Comparison of ENCODE assay signal across 17 cellular contexts in the genomic region with DNA sequence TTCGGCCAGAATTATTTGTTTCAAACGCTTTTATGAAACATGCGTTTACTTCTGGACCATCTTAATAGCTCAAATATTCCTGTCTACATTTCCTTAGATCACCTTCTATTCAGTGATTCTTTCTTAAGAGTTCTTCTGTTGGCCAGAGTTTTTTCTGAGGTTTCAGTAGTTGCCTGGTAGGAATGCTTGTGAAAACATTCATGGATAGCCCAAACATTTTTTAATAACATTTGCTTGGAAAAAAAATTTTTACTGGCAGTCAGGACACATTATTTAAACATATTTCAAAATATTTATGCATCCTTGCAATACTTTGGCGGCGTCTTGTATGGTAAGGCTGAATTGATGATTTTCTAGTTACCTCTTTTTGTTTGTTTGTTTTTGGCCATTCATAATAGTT. TPM values are rescaled to one million over a fixed set of nuclear protein-coding genes. Genes with fewer than 3 reads are reported as not detected.
A peak's percentile ranks its signal among the peaks of the same experiment; 100 is the strongest.
DNase-seq lines count a peak whose midpoint lies in the region; ATAC-seq and TF ChIP-seq lines count a peak whose summit lies in the region.
"Had no signal": no experiment of that assay in that cellular context is flagged by ENCODE, and none has a peak within 500 bp of the region (broad histone marks: within the 10 kb centered on the region; RNA-seq: fewer than 3 reads in every experiment).

No MANE protein-coding gene starts in this region.

- TF ChIP-seq CTCF in BJ (IDR thresholded peaks at IDR 0.05; ENCODE audit: insufficient read depth, low read depth, low read length) (no peak), fibroblast of lung (conservative IDR thresholded peaks at IDR 0.05 in 1 of 2, IDR thresholded peaks at IDR 0.05 in 1 of 2; ENCODE audit: low read depth in 1 of 2, low read length in 2 of 2) (no peak), osteocyte (IDR thresholded peaks at IDR 0.05) (no peak), gastroesophageal sphincter (IDR thresholded peaks at IDR 0.05) (no peak)

- 37 to 55% methylated on average over 5 of the region's 5 CpGs for WGBS in gastroesophageal sphincter (ENCODE audit: low coverage in 1 of 2), 2 donors

- H3K9me3 ChIP-seq in adipocyte (ENCODE audit: control insufficient read depth, low read length) (peaks cover 14% of the 10 kb centered on the region), fibroblast of lung (ENCODE audit: control insufficient read depth, insufficient read depth, low read depth, low read length) (no peaks in the 10 kb centered on the region), gastroesophageal sphincter (peaks cover 0 to 4% (median 0%) of the 10 kb centered on the region in 3 donors)

- peaks cover 4% of the 10 kb centered on the region for H3K36me3 Mint-ChIP-seq in osteocyte (ENCODE audit: unreplicated experiment)

- TF ChIP-seq EP300 in gastroesophageal sphincter (IDR thresholded peaks at IDR 0.05), result no peak

- H2AFZ ChIP-seq in fibroblast of lung (ENCODE audit: low read length), result no peak overlapping the region
- H2AFZ ChIP-seq: GM23248 had no signal

- TF ChIP-seq POLR2A in gastroesophageal sphincter (IDR thresholded peaks at IDR 0.05), result no peak

- DNase-seq in BJ (ENCODE audit: low read depth) (peak; percentile 6), adipocyte (ENCODE audit: low read depth) (peak; percentile 74), fibroblast of lung (ENCODE audit: low read depth in 2 of 2) (peak; percentile 27 to 65), osteocyte (ENCODE audit: extremely low spot score, unreplicated experiment) (no peak), NCI-H2171 (lab: John Stamatoyannopoulos, UW) (no peak), NCI-H1436 (lab: John Stamatoyannopoulos, UW) (no peak), NCI-H1092 treated with DMSO at 0.1 percent for 48 hours (lab: John Stamatoyannopoulos, UW) (no peak)
- DNase-seq: C1 segment of cervical spinal cord, DMS153, GM23248, NCI-H1048, NCI-H1694 treated with DMSO at 0.1 percent for 48 hours, NCI-H446, NCI-H748 treated with DMSO at 0.1 percent for 48 hours, SHP77 had no signal

- POLR2A ChIA-PET in BJ (lab: Charles Lee), result no interaction called here

- H3K4me3 ChIP-seq in BJ (ENCODE audit: low read depth, low read length) (no peak overlapping the region), adipocyte (ENCODE audit: low read length) (no peak overlapping the region), fibroblast of lung (replicated peaks in 1 of 4; ENCODE audit: control extremely low read depth in 1 of 4, insufficient read depth in 1 of 4, low read depth in 3 of 4, low read length in 4 of 4) (peak overlapping the region in 1 of 4 experiments; percentile 20), gastroesophageal sphincter (no peak overlapping the region)
- H3K4me3 ChIP-seq: GM12878, GM23248 had no signal

- peaks cover 25% of the 10 kb centered on the region for H3K4me1 Mint-ChIP-seq in osteocyte (ENCODE audit: unreplicated experiment)

- H3K27ac ChIP-seq in fibroblast of lung (ENCODE audit: insufficient read depth, low read length) (no peak overlapping the region), gastroesophageal sphincter (no peak overlapping the region)
- H3K27ac ChIP-seq: GM23248 had no signal

- peak overlapping the region; percentile 72 for H3K27ac Mint-ChIP-seq in osteocyte (ENCODE audit: unreplicated experiment)

- peak overlapping the region; percentile 56 for H3K4me3 Mint-ChIP-seq in osteocyte (ENCODE audit: unreplicated experiment)

- no peaks in the 10 kb centered on the region for H3K27me3 ChIP-seq in BJ (ENCODE audit: control insufficient read depth, insufficient read depth, low read length)
- no peaks in the 10 kb centered on the region for H3K27me3 ChIP-seq in adipocyte (replicated peaks; ENCODE audit: control insufficient read depth, insufficient read depth, low read length)
- no peaks in the 10 kb centered on the region for H3K27me3 ChIP-seq in fibroblast of lung (ENCODE audit: control insufficient read depth, insufficient read depth, low read length)
- H3K27me3 ChIP-seq in gastroesophageal sphincter, result no peaks in the 10 kb centered on the region

- H3K4me1 ChIP-seq in adipocyte (ENCODE audit: control insufficient read depth, insufficient read depth, low read length) (no peaks in the 10 kb centered on the region), fibroblast of lung (ENCODE audit: control insufficient read depth, extremely low read depth, insufficient read depth, low read length) (no peaks in the 10 kb centered on the region), gastroesophageal sphincter (no peaks in the 10 kb centered on the region)

- no peaks in the 10 kb centered on the region for H4K20me1 ChIP-seq in fibroblast of lung (ENCODE audit: control insufficient read depth, extremely low read depth, insufficient read depth, low read length)

- CTCF ChIA-PET in BJ (lab: Yijun Ruan, JAX), result no interaction called here

- H3K9ac ChIP-seq in adipocyte (ENCODE audit: low read length) (no peak overlapping the region), fibroblast of lung (ENCODE audit: insufficient read depth, low read length) (no peak overlapping the region)
- H3K9ac ChIP-seq: GM23248 had no signal

- no peak overlapping the region for H3K4me2 ChIP-seq in fibroblast of lung (ENCODE audit: extremely low read depth, insufficient read depth, low read length)

- H3K36me3 ChIP-seq in BJ (ENCODE audit: control insufficient read depth, insufficient read depth, low read length) (no peaks in the 10 kb centered on the region), adipocyte (ENCODE audit: control insufficient read depth, insufficient read depth, low read length, severe bottlenecking) (no peaks in the 10 kb centered on the region), fibroblast of lung (ENCODE audit: control insufficient read depth, insufficient read depth, low read length) (no peaks in the 10 kb centered on the region), gastroesophageal sphincter (no peaks in the 10 kb centered on the region)

- ATAC-seq in gastroesophageal sphincter, result no peak
- ATAC-seq: GM12878 had no signal

- H3K9me3 Mint-ChIP-seq in osteocyte (ENCODE audit: unreplicated experiment), result peaks cover 17% of the 10 kb centered on the region

- no peaks in the 10 kb centered on the region for H3K27me3 Mint-ChIP-seq in osteocyte (ENCODE audit: unreplicated experiment)

- no peaks in the 10 kb centered on the region for H3K79me2 ChIP-seq in fibroblast of lung (ENCODE audit: control insufficient read depth, insufficient read depth, low read length)

RNA-seq across cellular contexts. Expression of a gene that starts 47.4 kb away (rescaled TPM):
- polyA plus RNA-seq in BJ (2011; rRNA removed) (4.7 and 6.0 TPM in 2 replicates), fibroblast of lung (3.7 and 4.0 TPM in 2 replicates)
- 75.6 and 83.4 TPM in 2 replicates for polyA minus RNA-seq in BJ (2011; rRNA and poly(A)+ RNA removed)
- total RNA-seq in fibroblast of lung (13.4 and 22.5 TPM in 2 replicates), osteocyte (19.1 and 23.3 TPM in 2 replicates), gastroesophageal sphincter (100 to 1,000 TPM in 2 of 4 donors, 10 to 100 TPM in 2; 53.1 to 113 (median 98.4) TPM)
- polyA plus RNA-seq in fibroblast of lung (2012), result 1.3 and 2.5 TPM in 2 replicates
- polyA minus RNA-seq in fibroblast of lung (ENCODE audit: low replicate concordance), result 37.3 and 37.9 TPM in 2 replicates

Comparison
In these comparisons a context has a peak if more than half of its experiments do, and no peak if none do; other contexts are left out.
1. DNase-seq: peak in BJ (single experiment), adipocyte (single experiment) and fibroblast of lung (2 of 2); none in osteocyte (single experiment), NCI-H2171 (single experiment), NCI-H1436 (single experiment) and NCI-H1092 treated with DMSO at 0.1 percent for 48 hours (single experiment).